In genomic region chr12:124633269-124633953, GRCh38 we compare ENCODE assay signal across 12 cellular contexts.
DNase-seq lines count a peak whose midpoint lies in the region; ATAC-seq and TF ChIP-seq lines count a peak whose summit lies in the region.
"Had no signal": no experiment of that assay in that cellular context is flagged by ENCODE, and none has a peak within 500 bp of the region (broad histone marks: within the 10 kb centered on the region; RNA-seq: fewer than 3 reads in every experiment).

No MANE protein-coding gene starts in this region.

- no peaks in the 10 kb centered on the region for H3K9me3 ChIP-seq in heart left ventricle
- no peaks in the 10 kb centered on the region for H3K9me3 ChIP-seq in uterus

- H3K4me3 ChIP-seq in heart left ventricle (no peak overlapping the region), uterus (no peak overlapping the region)

- 78 to 93% (median 80%) methylated on average over 9 of the region's 9 CpGs for WGBS in heart left ventricle, 4 donors

- H3K36me3 ChIP-seq in heart left ventricle (no peaks in the 10 kb centered on the region), uterus (no peaks in the 10 kb centered on the region)

- H3K4me1 ChIP-seq in heart left ventricle (peaks cover 0 to 34% (median 2%) of the 10 kb centered on the region in 12 donors), uterus (peaks cover 7 to 10% of the 10 kb centered on the region in 2 donors)

- DNase-seq in Right ventricle myocardium inferior (ENCODE audit: missing footprints) (peak; percentile 13), heart left ventricle (no peak), amniotic epithelial cell (ENCODE audit: low read depth) (peak; percentile 95), hepatic stellate cell (ENCODE audit: low spot score) (peak; percentile 42), uterus (no peak), DMS53 treated with DMSO at 0.1 percent for 48 hours (lab: John Stamatoyannopoulos, UW; ENCODE audit: unreplicated experiment) (no peak), OCI-M1 (lab: John Stamatoyannopoulos, UW) (no peak)
- DNase-seq: activated T-cell treated with anti-CD3 and anti-CD28 coated beads, Interleukin-2, amount 50 U/mL, for 4 hours; NCI-H2081 treated with DMSO at 0.1 percent for 48 hours; nucleus accumbens; stimulated activated naive CD8-positive, alpha-beta T cell treated with anti-CD3 and anti-CD28 coated beads, Interleukin-15, amount 100 ng/mL, for 72 hours had no signal

- no peaks in the 10 kb centered on the region for H3K27me3 ChIP-seq in heart left ventricle
- no peaks in the 10 kb centered on the region for H3K27me3 ChIP-seq in uterus

- no peak for TF ChIP-seq CTCF in heart left ventricle (IDR thresholded peaks at IDR 0.05)
- TF ChIP-seq CTCF in uterus (IDR thresholded peaks at IDR 0.05): no peak

- intact Hi-C loops in Right ventricle myocardium inferior (cut with DNase I): no loop called here
- intact Hi-C loops in heart left ventricle (cut with DNase I): no loop called here
- intact Hi-C loops in uterus (cut with DNase I; ENCODE audit: low total_unique reads): no loop called here

- TF ChIP-seq POLR2A in heart left ventricle (IDR thresholded peaks at IDR 0.05) (no peak), uterus (IDR thresholded peaks at IDR 0.05) (no peak)

- ATAC-seq in Right ventricle myocardium inferior (no peak), heart left ventricle (no peak), GM19397 (IDR thresholded peaks at IDR 0.05; ENCODE audit: unreplicated experiment) (no peak)
- ATAC-seq: activated T-cell treated with anti-CD3 and anti-CD28 coated beads, Interleukin-2, amount 50 U/mL, for 4 hours; stimulated activated naive CD8-positive, alpha-beta T cell treated with anti-CD3 and anti-CD28 coated beads, Interleukin-15, amount 100 ng/mL, for 72 hours had no signal

- H3K27ac ChIP-seq in heart left ventricle (peak overlapping the region in 1 of 12 donors; percentile 35), uterus (peak overlapping the region; percentile 28 to 79)

Comparison
In these comparisons a context has a peak if more than half of its experiments do, and no peak if none do; other contexts are left out.
1. DNase-seq: peak in Right ventricle myocardium inferior (single experiment), amniotic epithelial cell (single experiment) and hepatic stellate cell (single experiment); none in heart left ventricle (0 of 5), uterus (0 of 2), DMS53 treated with DMSO at 0.1 percent for 48 hours (single experiment) and OCI-M1 (single experiment).